Comparison of ENCODE assay signal across 23 cellular contexts in the genomic region with DNA sequence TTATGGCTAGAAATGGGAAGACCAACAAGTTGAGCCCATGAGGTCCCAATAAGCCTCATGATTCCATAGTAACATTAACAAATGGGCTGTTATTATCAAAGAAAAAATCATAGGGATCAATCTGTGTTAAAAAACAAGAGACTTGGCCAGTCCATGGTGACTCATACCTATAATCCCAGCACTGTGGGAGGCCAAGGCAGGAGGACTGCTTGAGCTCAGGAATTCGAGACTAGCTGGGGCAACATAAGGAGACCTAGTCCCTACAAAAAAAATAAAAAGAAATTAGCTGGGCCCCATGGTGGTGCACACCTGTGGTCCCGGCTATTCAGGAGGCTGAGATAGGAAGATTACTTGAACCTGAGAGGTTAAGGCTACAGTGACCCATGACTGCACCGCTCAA.
"Had no signal": no experiment of that assay in that cellular context is flagged by ENCODE, and none has a peak within 500 bp of the region (broad histone marks: within the 10 kb centered on the region; RNA-seq: fewer than 3 reads in every experiment).

No MANE protein-coding gene starts in this region.

- ATAC-seq: esophagus mucosa; gastrocnemius medialis; heart right ventricle; left lobe of liver; mucosa of descending colon; natural killer cell; sciatic nerve; stimulated activated memory B cell treated with anti-CD40 and anti-IgM and Interleukin-4, amounts not matched to agents 10 μg/mL and 1 μg/mL and 100 μg/mL, for 72 hours; stimulated activated naive CD8-positive, alpha-beta T cell treated with anti-CD3 and anti-CD28 coated beads, Interleukin-15, amount 100 ng/mL, for 72 hours had no signal

- DNase-seq: cortex of kidney; dorsolateral prefrontal cortex; effector CD8-positive, alpha-beta T cell; gastrocnemius medialis; heart right ventricle; hypothalamus; islet precursor cell; mammary epithelial cell; mucosa of descending colon; natural killer cell; posterior cingulate gyrus; spleen; stimulated activated CD4-positive, alpha-beta T cell treated with anti-CD3 and anti-CD28 coated beads, Interleukin-15, amount 100 ng/mL, for 24 hours; stimulated activated CD4-positive, alpha-beta T cell treated with anti-CD3 and anti-CD28 coated beads, Interleukin-1b, Interleukin-23, amount 100 ng/mL, for 48 hours; stimulated activated CD4-positive, alpha-beta T cell treated with anti-CD3 and anti-CD28 coated beads, Interleukin-4, amount 100 ng/mL, for 24 hours; stimulated activated naive CD8-positive, alpha-beta T cell treated with anti-CD3 and anti-CD28 coated beads, Interleukin-15, amount 100 ng/mL, for 72 hours; substantia nigra; transverse colon had no signal

- H3K4me3 ChIP-seq: dorsolateral prefrontal cortex, gastrocnemius medialis, heart right ventricle, mucosa of descending colon, spleen, thoracic aorta, transverse colon had no signal
